In the genomic region with DNA sequence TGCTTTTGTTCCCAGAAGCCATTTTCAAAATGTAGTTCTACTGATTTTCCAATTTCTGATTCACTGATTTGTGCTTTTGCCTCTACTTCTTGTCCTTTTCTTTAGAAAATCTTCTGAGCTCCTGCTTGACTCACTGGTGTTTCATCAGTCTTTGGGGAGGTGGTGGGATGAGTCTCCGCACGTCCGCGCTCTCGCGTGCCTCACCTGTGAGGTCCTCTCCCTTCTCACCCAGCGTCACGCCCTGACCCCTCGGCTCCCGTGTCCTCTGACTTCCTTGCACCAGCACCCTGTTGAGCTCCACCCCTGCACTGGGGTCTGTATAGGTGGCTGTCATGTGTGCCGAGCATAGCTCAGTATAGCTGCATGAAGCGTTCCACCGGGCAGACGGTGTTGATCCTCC, we compare ENCODE assay signal across 21 cellular contexts. TPM values are rescaled to one million over a fixed set of nuclear protein-coding genes. Genes with fewer than 3 reads are reported as not detected.
A peak's percentile ranks its signal among the peaks of the same experiment; 100 is the strongest.
DNase-seq lines count a peak whose midpoint lies in the region; ATAC-seq, FAIRE-seq and TF ChIP-seq lines count a peak whose summit lies in the region.
"Had no signal": no experiment of that assay in that cellular context is flagged by ENCODE, and none has a peak within 500 bp of the region (broad histone marks: within the 10 kb centered on the region; RNA-seq: fewer than 3 reads in every experiment).

No MANE protein-coding gene starts in this region.

- no peak overlapping the region for H3K56ac ChIP-seq in mesendoderm (ENCODE audit: low read length)

- TF ChIP-seq POLR2A in sigmoid colon (IDR thresholded peaks at IDR 0.05), result no peak
- no peak for TF ChIP-seq POLR2A in H54 (IDR thresholded peaks at IDR 0.05; ENCODE audit: low read depth, low read length)

- peak; percentile 25; the same call in 1 of the 3 replicates for ATAC-seq in RWPE2 (ENCODE audit: low read depth)
- ATAC-seq in activated T-cell treated with anti-CD3 and anti-CD28 coated beads, Interleukin-2, amount 50 U/mL, for 4 hours, result no peak

- H3K36me3 ChIP-seq in H7 (replicated peaks; ENCODE audit: control insufficient read depth, insufficient read depth, low read length), result no peaks in the 10 kb centered on the region
- H3K36me3 ChIP-seq in RWPE2 (ENCODE audit: low read depth), result no peaks in the 10 kb centered on the region
- no peaks in the 10 kb centered on the region for H3K36me3 ChIP-seq in mesendoderm (ENCODE audit: control insufficient read depth, insufficient read depth, low read length)
- H3K36me3 ChIP-seq in sigmoid colon, result no peaks in the 10 kb centered on the region
- H3K36me3 ChIP-seq: BLaER1 had no signal

- H4K8ac ChIP-seq in mesendoderm (ENCODE audit: low read depth, low read length), result no peak overlapping the region

- H3K9me3 ChIP-seq in RWPE2 (ENCODE audit: severe bottlenecking) (no peaks in the 10 kb centered on the region), sigmoid colon (no peaks in the 10 kb centered on the region)
- H3K9me3 ChIP-seq: BLaER1 had no signal

- intact Hi-C loops in sigmoid colon (cut with DNase I), result no loop called here

- H3K4me2 ChIP-seq in mesendoderm (ENCODE audit: low read length), result no peak overlapping the region
- H3K4me2 ChIP-seq: BLaER1, GM23338 had no signal

- H3K27me3 ChIP-seq in H7 (ENCODE audit: control insufficient read depth, insufficient read depth, low read length) (no peaks in the 10 kb centered on the region), RWPE2 (ENCODE audit: insufficient read depth, poor library complexity, severe bottlenecking) (no peaks in the 10 kb centered on the region), mesendoderm (ENCODE audit: insufficient read depth, low read length, poor library complexity) (no peaks in the 10 kb centered on the region), sigmoid colon (peaks cover 0 to 41% (median 2%) of the 10 kb centered on the region in 3 donors)

- H3K18ac ChIP-seq in mesendoderm (ENCODE audit: low read length), result no peak overlapping the region

- H3K23ac ChIP-seq in mesendoderm (ENCODE audit: low read length), result peak overlapping the region; percentile 34

- H3K4ac ChIP-seq in mesendoderm (ENCODE audit: low read depth, low read length), result no peak overlapping the region

- H2BK15ac ChIP-seq in mesendoderm (replicated peaks; ENCODE audit: low read depth), result no peak overlapping the region

- H3K79me1 ChIP-seq in mesendoderm (ENCODE audit: low read length), result no peaks in the 10 kb centered on the region

- H3K4me3 ChIP-seq in H7 (ENCODE audit: insufficient read depth, low read depth, low read length) (no peak overlapping the region), RWPE2 (ENCODE audit: severe bottlenecking) (no peak overlapping the region), mesendoderm (ENCODE audit: low read length) (no peak overlapping the region), sigmoid colon (no peak overlapping the region)
- H3K4me3 ChIP-seq: BLaER1, GM23338 had no signal

- FAIRE-seq in H54 (lab: Jason Lieb, UNC), result no peak
- FAIRE-seq: GM12892, GM18507, HTR-8/SVneo had no signal

- no peak overlapping the region for H2BK5ac ChIP-seq in mesendoderm (ENCODE audit: low read length)

- no peak overlapping the region for H4K5ac ChIP-seq in mesendoderm (ENCODE audit: low read length)

- H3K9me3 Mint-ChIP-seq in activated T-cell treated with anti-CD3 and anti-CD28 coated beads, Interleukin-2, amount 50 U/mL, for 4 hours, result no peaks in the 10 kb centered on the region
- H3K9me3 Mint-ChIP-seq: CD4-positive, alpha-beta memory T cell; GM23338 had no signal

- H2AK5ac ChIP-seq in mesendoderm (ENCODE audit: low read length), result no peak overlapping the region

- H2BK120ac ChIP-seq in mesendoderm (ENCODE audit: low read depth, low read length), result no peak overlapping the region

- no peaks in the 10 kb centered on the region for H3K4me1 Mint-ChIP-seq in activated T-cell treated with anti-CD3 and anti-CD28 coated beads, Interleukin-2, amount 50 U/mL, for 4 hours (ENCODE audit: low read depth)
- H3K4me1 Mint-ChIP-seq: CD14-positive monocyte; CD4-positive, alpha-beta memory T cell had no signal

- H3K79me2 ChIP-seq in mesendoderm (ENCODE audit: control insufficient read depth, insufficient read depth, low read length), result no peaks in the 10 kb centered on the region

- H3K9ac ChIP-seq in mesendoderm (ENCODE audit: low read length), result no peak overlapping the region
- H3K9ac ChIP-seq: BLaER1 had no signal

- WGBS in mesendoderm (ENCODE audit: extremely low coverage, insufficient coverage, low lambda C conversion rate), result no CpG with 5 or more reads among the region's 14 CpGs
- 89 to 97% methylated on average over 14 of the region's 14 CpGs for WGBS in sigmoid colon, 2 donors

- TF ChIP-seq EP300 in sigmoid colon (IDR thresholded peaks at IDR 0.05), result no peak

- peaks cover 39% of the 10 kb centered on the region for H3K27me3 Mint-ChIP-seq in activated T-cell treated with anti-CD3 and anti-CD28 coated beads, Interleukin-2, amount 50 U/mL, for 4 hours (ENCODE audit: low read depth)

- H3K4me3 Mint-ChIP-seq in activated T-cell treated with anti-CD3 and anti-CD28 coated beads, Interleukin-2, amount 50 U/mL, for 4 hours, result no peak overlapping the region
- H3K4me3 Mint-ChIP-seq: CD14-positive monocyte, GM23338 had no signal

- H3K27ac ChIP-seq in RWPE2 (ENCODE audit: poor library complexity, severe bottlenecking) (no peak overlapping the region), mesendoderm (ENCODE audit: low read depth, low read length) (no peak overlapping the region), sigmoid colon (no peak overlapping the region)
- H3K27ac ChIP-seq: BLaER1 had no signal

- TF ChIP-seq CTCF in RWPE2 (IDR thresholded peaks at IDR 0.05; ENCODE audit: poor library complexity, severe bottlenecking), result no peak
- TF ChIP-seq CTCF in sigmoid colon (IDR thresholded peaks at IDR 0.05), result no peak

- H3K36me3 Mint-ChIP-seq in activated T-cell treated with anti-CD3 and anti-CD28 coated beads, Interleukin-2, amount 50 U/mL, for 4 hours (ENCODE audit: insufficient read depth), result no peaks in the 10 kb centered on the region
- H3K36me3 Mint-ChIP-seq: CD14-positive monocyte; CD4-positive, alpha-beta memory T cell had no signal

- peak; percentile 30 for DNase-seq in H7
- no peak for DNase-seq in RWPE2 (ENCODE audit: low spot score)
- DNase-seq in mesendoderm, result no peak
- DNase-seq in sigmoid colon, result peak; percentile 53
- no peak for DNase-seq in H54 (ENCODE audit: insufficient read length, low spot score)
- no peak for DNase-seq in hippocampal formation (lab: John Stamatoyannopoulos, UW)
- DNase-seq in activated T-cell treated with anti-CD3 and anti-CD28 coated beads, Interleukin-2, amount 50 U/mL, for 4 hours, result no peak
- no peak for DNase-seq in KG1 (lab: John Stamatoyannopoulos, UW)
- DNase-seq: 8988T; CD4-positive, alpha-beta memory T cell; DMS153; DMS79; GDM1; HCEC 1CT; IMR-90 had no signal

- H3K4me1 ChIP-seq in RWPE2 (ENCODE audit: insufficient read depth, poor library complexity, severe bottlenecking) (peaks cover 4% of the 10 kb centered on the region), mesendoderm (ENCODE audit: control insufficient read depth, low read depth, low read length) (peaks cover 2% of the 10 kb centered on the region), sigmoid colon (no peaks in the 10 kb centered on the region)

RNA-seq across cellular contexts. Expression of a gene that starts 52.7 kb away (rescaled TPM):
- 21.2 and 21.3 TPM in 2 replicates for total RNA-seq in H7 (2014; rRNA removed; shearing (Covaris generic))
- 2.9 TPM for polyA plus RNA-seq in mesendoderm (2013, experiment 1 of 2)
- 3.2 TPM for polyA plus RNA-seq in mesendoderm (2013, experiment 2 of 2)
- 10 to 100 TPM in 3 of 4 donors, 1 to 10 TPM in 1; 7.5 to 20.2 (median 13.0) TPM for total RNA-seq in sigmoid colon
- polyA plus RNA-seq in sigmoid colon, result 10 to 100 TPM; 43.5 to 59.9 (median 51.1) TPM
- total RNA-seq in activated T-cell treated with anti-CD3 and anti-CD28 coated beads, Interleukin-2, amount 50 U/mL, for 4 hours, result 1 to 10 TPM; 8.6 to 9.3 (median 8.9) TPM
- polyA plus RNA-seq: CD14-positive monocyte, IMR-90 had no signal

Comparison
In these comparisons a context has a peak if more than half of its experiments do, and no peak if none do; other contexts are left out.
1. DNase-seq: peak in H7 (single experiment) and sigmoid colon (single experiment); none in RWPE2 (single experiment), mesendoderm (single experiment), H54 (single experiment), hippocampal formation (0 of 2), activated T-cell treated with anti-CD3 and anti-CD28 coated beads, Interleukin-2, amount 50 U/mL, for 4 hours (single experiment) and KG1 (single experiment).